14 cellular contexts compared by ENCODE assay signal in genomic region chr15:67916051-67916374, GRCh38.
A peak's percentile ranks its signal among the peaks of the same experiment; 100 is the strongest.
DNase-seq lines count a peak whose midpoint lies in the region; ATAC-seq and TF ChIP-seq lines count a peak whose summit lies in the region.
"Had no signal": no experiment of that assay in that cellular context is flagged by ENCODE, and none has a peak within 500 bp of the region (broad histone marks: within the 10 kb centered on the region; RNA-seq: fewer than 3 reads in every experiment).

No MANE protein-coding gene starts in this region.

- intact Hi-C loops in colonic mucosa (cut with DNase I) = no loop called here

- H3K4ac ChIP-seq in H9 (ENCODE audit: low read depth, low read length) = no peak overlapping the region
- H3K4ac ChIP-seq in mesenchymal stem cell (ENCODE audit: low read depth in 1 of 2, low read length in 2 of 2) = peak overlapping the region; percentile 39 to 79

- H2AK5ac ChIP-seq in H9 (ENCODE audit: insufficient read length, low read length) = no peak overlapping the region
- H2AK5ac ChIP-seq in mesenchymal stem cell (ENCODE audit: low read length, severe bottlenecking) = no peak overlapping the region

- no peak overlapping the region for H4K91ac ChIP-seq in H9 (ENCODE audit: insufficient read length, low read depth, low read length)
- peak overlapping the region; percentile 90 for H4K91ac ChIP-seq in mesenchymal stem cell (ENCODE audit: low read length)

- H3K4me1 Mint-ChIP-seq in H9 (peaks cover 35 to 41% of the 10 kb centered on the region in 2 experiments), immature natural killer cell (no peaks in the 10 kb centered on the region)

- no peaks in the 10 kb centered on the region for H3K79me1 ChIP-seq in H9 (ENCODE audit: insufficient read depth, low read depth, low read length, poor library complexity, severe bottlenecking)
- H3K79me1 ChIP-seq in mesenchymal stem cell (replicated peaks; ENCODE audit: low read length, poor library complexity, severe bottlenecking) = no peaks in the 10 kb centered on the region

- peaks cover 3 to 5% of the 10 kb centered on the region in 2 experiments; a peak in 4 of 5 replicates for H3K9me3 Mint-ChIP-seq in H9
- H3K9me3 Mint-ChIP-seq in immature natural killer cell = peaks cover 0 to under 1% (median 0%) of the 10 kb centered on the region in 6 donors
- H3K9me3 Mint-ChIP-seq: activated CD8-positive, alpha-beta T cell treated with anti-CD3 and anti-CD28 coated beads for 36 hours; natural killer cell had no signal

- H4K5ac ChIP-seq in H9 (ENCODE audit: insufficient read length, low read depth, low read length) = no peak overlapping the region

- no peak for TF ChIP-seq CTCF in H9 (conservative IDR thresholded peaks at IDR 0.05)
- TF ChIP-seq CTCF in colonic mucosa (IDR thresholded peaks at IDR 0.05) = no peak
- no peak for TF ChIP-seq CTCF in smooth muscle cell (IDR thresholded peaks at IDR 0.05; ENCODE audit: borderline replicate concordance, insufficient read depth, poor library complexity, severe bottlenecking)
- TF ChIP-seq CTCF in omental fat pad (IDR thresholded peaks at IDR 0.05) = no peak

- H3K4me1 ChIP-seq in H9 (ENCODE audit: insufficient read depth, low read length) = peaks cover 7% of the 10 kb centered on the region; the same call in 1 of the 2 replicates
- H3K4me1 ChIP-seq in colonic mucosa = peaks cover 3% of the 10 kb centered on the region
- peaks cover 7% of the 10 kb centered on the region for H3K4me1 ChIP-seq in mesenchymal stem cell (ENCODE audit: control insufficient read depth, insufficient read depth, low read depth, low read length)
- peaks cover 36% of the 10 kb centered on the region for H3K4me1 ChIP-seq in smooth muscle cell (ENCODE audit: low read depth)

- H3K23me2 ChIP-seq in H9 (ENCODE audit: insufficient read length, low read depth, low read length, poor library complexity, severe bottlenecking) = peaks cover 4% of the 10 kb centered on the region

- no peak overlapping the region for H3T11ph ChIP-seq in H9 (ENCODE audit: low read length)

- H3K4me3 ChIP-seq in colonic mucosa (no peak overlapping the region), mesenchymal stem cell (ENCODE audit: insufficient read depth in 1 of 2, low read depth in 1 of 2, low read length in 2 of 2) (no peak overlapping the region), smooth muscle cell (no peak overlapping the region)

- H2BK20ac ChIP-seq in H9 (ENCODE audit: low read depth, low read length, poor library complexity, severe bottlenecking) = no peak overlapping the region

- H3K36me3 Mint-ChIP-seq in H9 (ENCODE audit: insufficient read depth in 1 of 3, low read depth in 3 of 3) (peaks cover 0 to 7% (median 0%) of the 10 kb centered on the region in 3 experiments; a peak in 3 of 7 replicates), immature natural killer cell (peaks cover 0 to 3% (median 0%) of the 10 kb centered on the region in 3 donors)
- H3K36me3 Mint-ChIP-seq: natural killer cell had no signal

- H4K8ac ChIP-seq in H9 (replicated peaks; ENCODE audit: insufficient read length, low read depth, low read length) (no peak overlapping the region), mesenchymal stem cell (ENCODE audit: low read length) (peak overlapping the region; percentile 89)

- H4K20me1 ChIP-seq in H9 (ENCODE audit: control insufficient read depth, insufficient read depth, insufficient read length) (no peaks in the 10 kb centered on the region), smooth muscle cell (ENCODE audit: low read depth) (no peaks in the 10 kb centered on the region)

- H3K27me3 ChIP-seq in H9 (ENCODE audit: insufficient read depth, low read length) = no peaks in the 10 kb centered on the region
- no peaks in the 10 kb centered on the region for H3K27me3 ChIP-seq in colonic mucosa
- H3K27me3 ChIP-seq in mesenchymal stem cell (ENCODE audit: control insufficient read depth in 1 of 2, insufficient read depth in 1 of 2, low read length in 2 of 2) = no peaks in the 10 kb centered on the region
- no peaks in the 10 kb centered on the region for H3K27me3 ChIP-seq in smooth muscle cell (ENCODE audit: low read depth)

- H3K56ac ChIP-seq in H9 (ENCODE audit: insufficient read length, low read depth, low read length) = no peak overlapping the region

- H3K27ac Mint-ChIP-seq in H9 (no peak overlapping the region), immature natural killer cell (no peak overlapping the region)
- H3K27ac Mint-ChIP-seq: activated CD8-positive, alpha-beta T cell treated with anti-CD3 and anti-CD28 coated beads for 36 hours; natural killer cell had no signal

- H3F3A ChIP-seq in smooth muscle cell (ENCODE audit: low read depth) = peaks cover 22% of the 10 kb centered on the region

- H2BK15ac ChIP-seq in H9 (ENCODE audit: low read depth, low read length) = no peak overlapping the region
- no peak overlapping the region for H2BK15ac ChIP-seq in mesenchymal stem cell (ENCODE audit: low read depth, poor library complexity, severe bottlenecking)

- H3K23ac ChIP-seq in H9 (ENCODE audit: insufficient read length, low read depth, low read length) (no peak overlapping the region), mesenchymal stem cell (ENCODE audit: low read length in 2 of 2) (no peak overlapping the region)

- H3K27ac ChIP-seq in H9 (ENCODE audit: insufficient read length, low read depth, low read length) (no peak overlapping the region), colonic mucosa (peak overlapping the region; percentile 78), mesenchymal stem cell (ENCODE audit: low read length, poor library complexity, severe bottlenecking) (peak overlapping the region; percentile 60), smooth muscle cell (ENCODE audit: low read depth) (peak overlapping the region; percentile 58)

- H3K4me2 ChIP-seq in H9 (ENCODE audit: insufficient read depth, insufficient read length, low read length) = no peak overlapping the region
- H3K4me2 ChIP-seq in mesenchymal stem cell (ENCODE audit: low read length, poor library complexity, severe bottlenecking) = no peak overlapping the region
- peak overlapping the region; percentile 78 for H3K4me2 ChIP-seq in smooth muscle cell

- H3K79me2 ChIP-seq in H9 (ENCODE audit: insufficient read depth, low read length) (no peaks in the 10 kb centered on the region), smooth muscle cell (ENCODE audit: low read depth) (no peaks in the 10 kb centered on the region)

- no peak overlapping the region for H3K14ac ChIP-seq in H9 (ENCODE audit: insufficient read depth, low read length)
- H3K14ac ChIP-seq in mesenchymal stem cell (ENCODE audit: low read length in 2 of 2) = no peak overlapping the region

- H3K4me3 Mint-ChIP-seq in H9 (no peak overlapping the region), immature natural killer cell (no peak overlapping the region)
- H3K4me3 Mint-ChIP-seq: activated CD8-positive, alpha-beta T cell treated with anti-CD3 and anti-CD28 coated beads for 36 hours; natural killer cell had no signal

- no peak overlapping the region for H2BK5ac ChIP-seq in H9 (ENCODE audit: insufficient read length, low read length)
- H2BK5ac ChIP-seq in mesenchymal stem cell (ENCODE audit: low read depth, low read length, poor library complexity, severe bottlenecking) = peak overlapping the region; percentile 49

- H2AFZ ChIP-seq in H9 (ENCODE audit: low read length) (peak overlapping the region; percentile 93), mesenchymal stem cell (ENCODE audit: low read depth, low read length) (no peak overlapping the region), smooth muscle cell (ENCODE audit: low read depth) (peak overlapping the region; percentile 12)

- H2BK12ac ChIP-seq in H9 (ENCODE audit: insufficient read length, low read depth, low read length) (no peak overlapping the region), mesenchymal stem cell (ENCODE audit: low read length in 2 of 2) (peak overlapping the region; percentile 82 to 97)

- H3K9ac ChIP-seq in H9 (ENCODE audit: extremely low read depth, insufficient read length, low read length) (no peak overlapping the region), colonic mucosa (ENCODE audit: low read depth in 2 of 2, low read length in 2 of 2) (no peak overlapping the region), mesenchymal stem cell (ENCODE audit: low read length) (no peak overlapping the region), smooth muscle cell (ENCODE audit: low read depth) (no peak overlapping the region)

- no peaks in the 10 kb centered on the region for H3K36me3 ChIP-seq in colonic mucosa
- H3K36me3 ChIP-seq in mesenchymal stem cell (ENCODE audit: control insufficient read depth in 1 of 2, insufficient read depth in 2 of 2, low read depth in 1 of 2, low read length in 2 of 2) = no peaks in the 10 kb centered on the region
- no peaks in the 10 kb centered on the region for H3K36me3 ChIP-seq in smooth muscle cell (ENCODE audit: low read depth)

- DNase-seq in H9 = no peak
- DNase-seq in colonic mucosa = no peak
- no peak for DNase-seq in mesenchymal stem cell
- no peak for DNase-seq in smooth muscle cell (lab: John Stamatoyannopoulos, UW; ENCODE audit: unreplicated experiment)
- DNase-seq in immature natural killer cell = no peak
- DNase-seq in omental fat pad (ENCODE audit: low spot score) = no peak
- DNase-seq in activated CD4-positive, alpha-beta T cell treated with anti-CD3 and anti-CD28 coated beads for 4 hours = no peak
- DNase-seq: activated CD8-positive, alpha-beta T cell treated with anti-CD3 and anti-CD28 coated beads for 36 hours; activated gamma-delta T cell; KBM-7; natural killer cell; stimulated activated CD4-positive, alpha-beta T cell treated with anti-CD3 and anti-CD28 coated beads, Interleukin-15, amount 100 ng/mL, for 24 hours; T1000 had no signal

- ATAC-seq in omental fat pad (ENCODE audit: low FRiP score) (no peak), HG02759 (IDR thresholded peaks at IDR 0.05; ENCODE audit: unreplicated experiment) (no peak)
- ATAC-seq: activated CD8-positive, alpha-beta T cell treated with anti-CD3 and anti-CD28 coated beads for 36 hours; natural killer cell had no signal

- H3K18ac ChIP-seq in H9 (ENCODE audit: insufficient read length, low read depth, low read length) (no peak overlapping the region), mesenchymal stem cell (ENCODE audit: low read depth in 1 of 2, low read length in 2 of 2) (peak overlapping the region in 1 of 2 experiments; percentile 56)

- H3K27me3 Mint-ChIP-seq in H9 (ENCODE audit: low read depth) = no peaks in the 10 kb centered on the region
- peaks cover 0 to 3% (median 2%) of the 10 kb centered on the region in 3 donors for H3K27me3 Mint-ChIP-seq in immature natural killer cell (ENCODE audit: low read depth in 3 of 3)
- H3K27me3 Mint-ChIP-seq: activated CD8-positive, alpha-beta T cell treated with anti-CD3 and anti-CD28 coated beads for 36 hours had no signal

- H2BK120ac ChIP-seq in H9 (ENCODE audit: low read depth, low read length, poor library complexity, severe bottlenecking) (no peak overlapping the region), mesenchymal stem cell (ENCODE audit: low read depth, low read length) (peak overlapping the region; percentile 93)

- no peaks in the 10 kb centered on the region for H3K9me3 ChIP-seq in H9 (ENCODE audit: control insufficient read depth, low read depth, low read length)
- no peaks in the 10 kb centered on the region for H3K9me3 ChIP-seq in colonic mucosa
- peaks cover 6% of the 10 kb centered on the region for H3K9me3 ChIP-seq in mesenchymal stem cell (ENCODE audit: control insufficient read depth, low read length)
- H3K9me3 ChIP-seq in smooth muscle cell (replicated peaks; ENCODE audit: low read depth) = no peaks in the 10 kb centered on the region
